Comparison of ENCODE assay signal across 20 cellular contexts in genomic region chr14:104276435-104276834, GRCh38.
DNase-seq lines count a peak whose midpoint lies in the region; ATAC-seq and TF ChIP-seq lines count a peak whose summit lies in the region.
"Had no signal": no experiment of that assay in that cellular context is flagged by ENCODE, and none has a peak within 500 bp of the region (broad histone marks: within the 10 kb centered on the region; RNA-seq: fewer than 3 reads in every experiment).

No MANE protein-coding gene starts in this region.

- H3K27me3 ChIP-seq in H7 (ENCODE audit: control insufficient read depth, insufficient read depth, low read length), result no peaks in the 10 kb centered on the region
- peaks cover 0 to 45% (median 0%) of the 10 kb centered on the region in 3 donors for H3K27me3 ChIP-seq in stomach

- H3K27ac Mint-ChIP-seq in activated CD8-positive, alpha-beta memory T cell treated with anti-CD3 and anti-CD28 coated beads, Interleukin-2, amount 10 ng/mL, durations not matched to agents 7 days and 5 days, result peak overlapping the region; percentile 21
- H3K27ac Mint-ChIP-seq: CD8-positive, alpha-beta memory T cell had no signal

- no peaks in the 10 kb centered on the region for H3K4me1 Mint-ChIP-seq in activated CD8-positive, alpha-beta memory T cell treated with anti-CD3 and anti-CD28 coated beads, Interleukin-2, amount 10 ng/mL, durations not matched to agents 7 days and 5 days
- H3K4me1 Mint-ChIP-seq: CD8-positive, alpha-beta memory T cell had no signal

- H3K4me3 ChIP-seq in H7 (ENCODE audit: insufficient read depth, low read depth, low read length), result no peak overlapping the region
- no peak overlapping the region for H3K4me3 ChIP-seq in fibroblast of mammary gland (ENCODE audit: control insufficient read depth, low read depth, low read length)
- no peak overlapping the region for H3K4me3 ChIP-seq in stomach
- H3K4me3 ChIP-seq: HAP-1 had no signal

- CTCF ChIA-PET in activated CD8-positive, alpha-beta memory T cell treated with anti-CD3 and anti-CD28 coated beads, Interleukin-2, amount 10 ng/mL, durations not matched to agents 7 days and 5 days (lab: Charles Lee), result no interaction called here

- no peak for TF ChIP-seq CTCF in fibroblast of mammary gland (conservative IDR thresholded peaks at IDR 0.05; ENCODE audit: control insufficient read depth, insufficient read depth, low read depth, low read length)
- no peak for TF ChIP-seq CTCF in stomach (IDR thresholded peaks at IDR 0.05)

- no peaks in the 10 kb centered on the region for H3K9me3 ChIP-seq in stomach
- H3K9me3 ChIP-seq: HAP-1, SK-N-SH had no signal

- no peak overlapping the region for H3K4me3 Mint-ChIP-seq in activated CD8-positive, alpha-beta memory T cell treated with anti-CD3 and anti-CD28 coated beads, Interleukin-2, amount 10 ng/mL, durations not matched to agents 7 days and 5 days
- H3K4me3 Mint-ChIP-seq: CD8-positive, alpha-beta memory T cell had no signal

- no peak for ATAC-seq in activated CD8-positive, alpha-beta memory T cell treated with anti-CD3 and anti-CD28 coated beads, Interleukin-2, amount 10 ng/mL, durations not matched to agents 7 days and 5 days
- no peak for ATAC-seq in HG03139 (IDR thresholded peaks at IDR 0.05; ENCODE audit: unreplicated experiment)

- H3K27ac ChIP-seq in stomach, result no peak overlapping the region

- H3K4me1 ChIP-seq in stomach, result peaks cover 8 to 13% (median 11%) of the 10 kb centered on the region in 4 donors
- H3K4me1 ChIP-seq: HAP-1 had no signal

- intact Hi-C loops in stomach (cut with DNase I; ENCODE audit: low total_unique reads), result no loop called here

- WGBS in stomach, 5 donors, result 71 to 86% (median 80%) methylated on average over 2 of the region's 2 CpGs

- no peak for TF ChIP-seq POLR2A in stomach (IDR thresholded peaks at IDR 0.05)

- DNase-seq in activated CD8-positive, alpha-beta memory T cell treated with anti-CD3 and anti-CD28 coated beads, Interleukin-2, amount 10 ng/mL, durations not matched to agents 7 days and 5 days, result no peak
- DNase-seq in activated CD8-positive, alpha-beta memory T cell treated with anti-CD3 and anti-CD28 coated beads for 24 hours, result no peak
- DNase-seq in H7, result peak; percentile 13
- peak; percentile 1 for DNase-seq in fibroblast of mammary gland (ENCODE audit: low read depth)
- DNase-seq in stomach, result peak; percentile 4
- DNase-seq in stimulated activated CD4-positive, alpha-beta T cell treated with anti-CD3 and anti-CD28 coated beads, Interleukin-1b, Interleukin-23, amount 100 ng/mL, for 48 hours, result no peak
- no peak for DNase-seq in T-helper 1 cell
- DNase-seq: 8988T; C1 segment of cervical spinal cord; CD8-positive, alpha-beta memory T cell; DMS53; Kasumi-1; NCI-H1105; NCI-H1694; NCI-H2081 treated with DMSO at 0.1 percent for 48 hours; NCI-H774; SHP77; SK-N-SH had no signal

- no peaks in the 10 kb centered on the region for H3K9me3 Mint-ChIP-seq in activated CD8-positive, alpha-beta memory T cell treated with anti-CD3 and anti-CD28 coated beads, Interleukin-2, amount 10 ng/mL, durations not matched to agents 7 days and 5 days (ENCODE audit: low read depth)

- peaks cover 15% of the 10 kb centered on the region for H3K27me3 Mint-ChIP-seq in activated CD8-positive, alpha-beta memory T cell treated with anti-CD3 and anti-CD28 coated beads, Interleukin-2, amount 10 ng/mL, durations not matched to agents 7 days and 5 days

- TF ChIP-seq EP300 in stomach (IDR thresholded peaks at IDR 0.05), result no peak

- H3K36me3 Mint-ChIP-seq in activated CD8-positive, alpha-beta memory T cell treated with anti-CD3 and anti-CD28 coated beads, Interleukin-2, amount 10 ng/mL, durations not matched to agents 7 days and 5 days, result no peaks in the 10 kb centered on the region
- H3K36me3 Mint-ChIP-seq: CD8-positive, alpha-beta memory T cell had no signal

- H3K36me3 ChIP-seq in H7 (replicated peaks; ENCODE audit: control insufficient read depth, insufficient read depth, low read length) (no peaks in the 10 kb centered on the region), stomach (no peaks in the 10 kb centered on the region)
- H3K36me3 ChIP-seq: HAP-1 had no signal

Comparison
In these comparisons a context has a peak if more than half of its experiments do, and no peak if none do; other contexts are left out.
1. DNase-seq: peak in H7 (single experiment), fibroblast of mammary gland (single experiment) and stomach (single experiment); none in activated CD8-positive, alpha-beta memory T cell treated with anti-CD3 and anti-CD28 coated beads, Interleukin-2, amount 10 ng/mL, durations not matched to agents 7 days and 5 days (single experiment), activated CD8-positive, alpha-beta memory T cell treated with anti-CD3 and anti-CD28 coated beads for 24 hours (single experiment), stimulated activated CD4-positive, alpha-beta T cell treated with anti-CD3 and anti-CD28 coated beads, Interleukin-1b, Interleukin-23, amount 100 ng/mL, for 48 hours (single experiment) and T-helper 1 cell (0 of 5).